1 cellular context compared by ENCODE assay signal in genomic region chr11:14892036-14892556, GRCh38.
TF ChIP-seq lines count a peak whose summit lies in the region.

Gene CYP2R1 (minus strand): TSS chr11:14892231. CDS start chr11:14892205, 26 bp downstream.

TF ChIP-seq in HepG2, 621 proteins besides CTCF, POLR2A, EP300 and RAD21 (continued from another document and continues in another):
- no peak for TF ChIP-seq FOXA1 (IDR thresholded peaks at IDR 0.05)
- TF ChIP-seq FOXA1 (CRISPR knock-in tag; IDR thresholded peaks at IDR 0.05) = peak; percentile 60
- no peak for TF ChIP-seq ZNF263 (CRISPR knock-in tag; IDR thresholded peaks at IDR 0.05)
- no peak for TF ChIP-seq NR2F6 (IDR thresholded peaks at IDR 0.05)
- peak; percentile 27; the same call in 1 of the 2 replicates for TF ChIP-seq NR2F6 (CRISPR knock-in tag; IDR thresholded peaks at IDR 0.05)
- no peak for TF ChIP-seq HBP1 (CRISPR knock-in tag; IDR thresholded peaks at IDR 0.05; ENCODE audit: low read depth)
- no peak for TF ChIP-seq SP1 (IDR thresholded peaks at IDR 0.05)
- TF ChIP-seq SP1 (CRISPR knock-in tag; IDR thresholded peaks at IDR 0.05) = 0 out of 2 replicates have a peak, but pooled peaks have one; percentile 38
- TF ChIP-seq MBNL3 (CRISPR knock-in tag; conservative IDR thresholded peaks at IDR 0.05) = no peak
- peak; percentile 81 for TF ChIP-seq PBX2 (CRISPR knock-in tag; IDR thresholded peaks at IDR 0.05)
- peak; percentile 75; the same call in 1 of the 2 replicates for TF ChIP-seq TFDP1 (CRISPR knock-in tag; IDR thresholded peaks at IDR 0.05; ENCODE audit: borderline replicate concordance)
- peak; percentile 40; the same call in 1 of the 2 replicates for TF ChIP-seq ZFY (CRISPR knock-in tag; IDR thresholded peaks at IDR 0.05)
- TF ChIP-seq, protein P1, sequence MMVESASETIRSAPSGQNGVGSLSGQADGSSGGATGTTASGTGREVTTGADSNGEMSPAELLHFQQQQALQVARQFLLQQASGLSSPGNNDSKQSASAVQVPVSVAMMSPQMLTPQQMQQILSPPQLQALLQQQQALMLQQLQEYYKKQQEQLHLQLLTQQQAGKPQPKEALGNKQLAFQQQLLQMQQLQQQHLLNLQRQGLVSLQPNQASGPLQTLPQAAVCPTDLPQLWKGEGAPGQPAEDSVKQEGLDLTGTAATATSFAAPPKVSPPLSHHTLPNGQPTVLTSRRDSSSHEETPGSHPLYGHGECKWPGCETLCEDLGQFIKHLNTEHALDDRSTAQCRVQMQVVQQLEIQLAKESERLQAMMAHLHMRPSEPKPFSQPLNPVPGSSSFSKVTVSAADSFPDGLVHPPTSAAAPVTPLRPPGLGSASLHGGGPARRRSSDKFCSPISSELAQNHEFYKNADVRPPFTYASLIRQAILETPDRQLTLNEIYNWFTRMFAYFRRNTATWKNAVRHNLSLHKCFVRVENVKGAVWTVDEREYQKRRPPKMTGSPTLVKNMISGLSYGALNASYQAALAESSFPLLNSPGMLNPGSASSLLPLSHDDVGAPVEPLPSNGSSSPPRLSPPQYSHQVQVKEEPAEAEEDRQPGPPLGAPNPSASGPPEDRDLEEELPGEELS (CRISPR knock-in tag; IDR thresholded peaks at IDR 0.05) = peak; percentile 48
- TF ChIP-seq ZFP36L2 (CRISPR knock-in tag; IDR thresholded peaks at IDR 0.05) = no peak
- no peak for TF ChIP-seq MLLT10 (CRISPR knock-in tag; IDR thresholded peaks at IDR 0.05)
- no peak for TF ChIP-seq ZNF124 (CRISPR knock-in tag; IDR thresholded peaks at IDR 0.05)
- no peak for TF ChIP-seq POLR2AphosphoS2 (IDR thresholded peaks at IDR 0.05; ENCODE audit: low read depth, low read length)
- TF ChIP-seq ZNF282 (IDR thresholded peaks at IDR 0.05; ENCODE audit: partially characterized antibody) = no peak
- TF ChIP-seq ZNF333 (CRISPR knock-in tag; IDR thresholded peaks at IDR 0.05; ENCODE audit: borderline replicate concordance) = no peak
- peak; percentile 83; the same call in 1 of the 2 replicates for TF ChIP-seq ZMAT3 (CRISPR knock-in tag; conservative IDR thresholded peaks at IDR 0.05)
- TF ChIP-seq DRAP1 (CRISPR knock-in tag; IDR thresholded peaks at IDR 0.05) = peak; percentile 70
- TF ChIP-seq ZNF83 (CRISPR knock-in tag; IDR thresholded peaks at IDR 0.05; ENCODE audit: borderline replicate concordance) = no peak
- no peak for TF ChIP-seq MAFF (IDR thresholded peaks at IDR 0.05; ENCODE audit: low read depth, low read length)
- TF ChIP-seq NR2F2 (IDR thresholded peaks at IDR 0.05; ENCODE audit: borderline replicate concordance, low read depth) = no peak
- TF ChIP-seq ZNF678 (CRISPR knock-in tag; IDR thresholded peaks at IDR 0.05) = no peak
- TF ChIP-seq MLXIP (CRISPR knock-in tag; IDR thresholded peaks at IDR 0.05; ENCODE audit: borderline replicate concordance) = 0 out of 2 replicates have a peak, but pooled peaks have one; percentile 32
- TF ChIP-seq BHLHE40 (IDR thresholded peaks at IDR 0.05; ENCODE audit: low read length) = no peak
- 0 out of 2 replicates have a peak, but pooled peaks have one; percentile 21 for TF ChIP-seq RFXAP (CRISPR knock-in tag; IDR thresholded peaks at IDR 0.05; ENCODE audit: borderline replicate concordance)
- no peak for TF ChIP-seq TCF7 (IDR thresholded peaks at IDR 0.05; ENCODE audit: low read depth)
- TF ChIP-seq ZNF468 (CRISPR knock-in tag; IDR thresholded peaks at IDR 0.05) = no peak
- 0 out of 2 replicates have a peak, but pooled peaks have one; percentile 42 for TF ChIP-seq ZNF275 (CRISPR knock-in tag; IDR thresholded peaks at IDR 0.05; ENCODE audit: borderline replicate concordance)
- no peak; the same call in 1 of the 2 replicates for TF ChIP-seq ZNF121 (CRISPR knock-in tag; IDR thresholded peaks at IDR 0.05)
- no peak for TF ChIP-seq MTA3 (CRISPR knock-in tag; IDR thresholded peaks at IDR 0.05)
- TF ChIP-seq BCL6 (CRISPR knock-in tag; IDR thresholded peaks at IDR 0.05) = peak; percentile 66
- TF ChIP-seq, protein P2, sequence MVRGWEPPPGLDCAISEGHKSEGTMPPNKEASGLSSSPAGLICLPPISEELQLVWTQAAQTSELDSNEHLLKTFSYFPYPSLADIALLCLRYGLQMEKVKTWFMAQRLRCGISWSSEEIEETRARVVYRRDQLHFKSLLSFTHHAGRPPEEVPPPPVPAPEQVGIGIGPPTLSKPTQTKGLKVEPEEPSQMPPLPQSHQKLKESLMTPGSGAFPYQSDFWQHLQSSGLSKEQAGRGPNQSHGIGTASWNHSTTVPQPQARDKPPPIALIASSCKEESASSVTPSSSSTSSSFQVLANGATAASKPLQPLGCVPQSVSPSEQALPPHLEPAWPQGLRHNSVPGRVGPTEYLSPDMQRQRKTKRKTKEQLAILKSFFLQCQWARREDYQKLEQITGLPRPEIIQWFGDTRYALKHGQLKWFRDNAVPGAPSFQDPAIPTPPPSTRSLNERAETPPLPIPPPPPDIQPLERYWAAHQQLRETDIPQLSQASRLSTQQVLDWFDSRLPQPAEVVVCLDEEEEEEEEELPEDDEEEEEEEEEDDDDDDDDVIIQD (CRISPR knock-in tag; IDR thresholded peaks at IDR 0.05; ENCODE audit: low read depth) = peak; percentile 96
- TF ChIP-seq ZSCAN22 (CRISPR knock-in tag; IDR thresholded peaks at IDR 0.05) = no peak
- no peak for TF ChIP-seq ZFP62 (CRISPR knock-in tag; IDR thresholded peaks at IDR 0.05)
- TF ChIP-seq, protein P3, sequence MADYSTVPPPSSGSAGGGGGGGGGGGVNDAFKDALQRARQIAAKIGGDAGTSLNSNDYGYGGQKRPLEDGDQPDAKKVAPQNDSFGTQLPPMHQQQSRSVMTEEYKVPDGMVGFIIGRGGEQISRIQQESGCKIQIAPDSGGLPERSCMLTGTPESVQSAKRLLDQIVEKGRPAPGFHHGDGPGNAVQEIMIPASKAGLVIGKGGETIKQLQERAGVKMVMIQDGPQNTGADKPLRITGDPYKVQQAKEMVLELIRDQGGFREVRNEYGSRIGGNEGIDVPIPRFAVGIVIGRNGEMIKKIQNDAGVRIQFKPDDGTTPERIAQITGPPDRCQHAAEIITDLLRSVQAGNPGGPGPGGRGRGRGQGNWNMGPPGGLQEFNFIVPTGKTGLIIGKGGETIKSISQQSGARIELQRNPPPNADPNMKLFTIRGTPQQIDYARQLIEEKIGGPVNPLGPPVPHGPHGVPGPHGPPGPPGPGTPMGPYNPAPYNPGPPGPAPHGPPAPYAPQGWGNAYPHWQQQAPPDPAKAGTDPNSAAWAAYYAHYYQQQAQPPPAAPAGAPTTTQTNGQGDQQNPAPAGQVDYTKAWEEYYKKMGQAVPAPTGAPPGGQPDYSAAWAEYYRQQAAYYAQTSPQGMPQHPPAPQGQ (CRISPR knock-in tag; IDR thresholded peaks at IDR 0.05; ENCODE audit: borderline replicate concordance) = no peak
- 0 out of 2 replicates have a peak, but pooled peaks have one; percentile 29 for TF ChIP-seq ZNF619 (CRISPR knock-in tag; IDR thresholded peaks at IDR 0.05)
- TF ChIP-seq CEBPG (CRISPR knock-in tag; IDR thresholded peaks at IDR 0.05) = no peak
- TF ChIP-seq U2AF1 (optimal IDR thresholded peaks at IDR 0.05; ENCODE audit: low read depth, low read length) = no peak
- no peak for TF ChIP-seq CERS6 (CRISPR knock-in tag; IDR thresholded peaks at IDR 0.05)
- TF ChIP-seq LBX2 (CRISPR knock-in tag; IDR thresholded peaks at IDR 0.05; ENCODE audit: borderline replicate concordance) = 0 out of 2 replicates have a peak, but pooled peaks have one; percentile 52
- 0 out of 2 replicates have a peak, but pooled peaks have one; percentile 21 for TF ChIP-seq CREM (IDR thresholded peaks at IDR 0.05)
- TF ChIP-seq CREM (CRISPR knock-in tag; IDR thresholded peaks at IDR 0.05) = no peak
- TF ChIP-seq ARID3A (IDR thresholded peaks at IDR 0.05; ENCODE audit: low read depth, low read length) = no peak
- TF ChIP-seq ZNF160 (CRISPR knock-in tag; IDR thresholded peaks at IDR 0.05) = no peak
- TF ChIP-seq SOX13 (IDR thresholded peaks at IDR 0.05) = no peak
- peak in 1 of 2 experiments; percentile 43; a peak in 1 of 4 replicates for TF ChIP-seq SOX13 (CRISPR knock-in tag; conservative IDR thresholded peaks at IDR 0.05 in 1 of 2, IDR thresholded peaks at IDR 0.05 in 1 of 2)
- TF ChIP-seq HNF4A (CRISPR knock-in tag; IDR thresholded peaks at IDR 0.05) = peak; percentile 38; the same call in 1 of the 2 replicates
- TF ChIP-seq MED1 (CRISPR knock-in tag; IDR thresholded peaks at IDR 0.05) = 0 out of 2 replicates have a peak, but pooled peaks have one; percentile 20
- no peak for TF ChIP-seq ZNF75D (CRISPR knock-in tag; IDR thresholded peaks at IDR 0.05; ENCODE audit: borderline replicate concordance)
